ENCODE assay signal across 1 cellular context in the genomic region with DNA sequence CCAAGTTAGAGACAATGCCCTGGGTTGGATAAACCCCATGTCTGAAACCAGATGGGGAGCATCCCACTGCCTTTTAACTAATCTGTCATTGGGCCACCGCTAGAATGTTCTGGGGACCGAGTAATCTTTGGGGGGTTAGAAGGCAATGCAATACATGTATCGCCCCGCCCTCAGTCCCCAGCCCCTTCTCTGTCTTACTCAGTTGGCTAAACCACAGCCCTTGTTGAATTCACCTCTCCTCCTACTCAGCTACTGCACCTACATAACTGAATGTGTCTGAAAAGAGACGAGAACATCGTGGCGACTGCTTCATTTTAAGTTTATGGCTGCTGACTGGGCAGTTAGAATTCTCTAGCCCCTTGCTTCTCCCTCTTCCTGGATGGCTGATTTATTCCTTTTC.
TF ChIP-seq lines count a peak whose summit lies in the region.

No MANE protein-coding gene starts in this region.

TF ChIP-seq in GM12878, 131 proteins besides CTCF, POLR2A, EP300 and RAD21:
- peak; percentile 84 for TF ChIP-seq RUNX3 (IDR thresholded peaks at IDR 0.05; ENCODE audit: low read length)
- no peak for TF ChIP-seq SMAD5 (IDR thresholded peaks at IDR 0.05; ENCODE audit: low read depth)
- TF ChIP-seq BCL11A (IDR thresholded peaks at IDR 0.05; ENCODE audit: low read depth, low read length), result 0 out of 2 replicates have a peak, but pooled peaks have one; percentile 33
- TF ChIP-seq CBFB (IDR thresholded peaks at IDR 0.05; ENCODE audit: low read depth), result peak; percentile 20; the same call in 1 of the 2 replicates
- TF ChIP-seq CREB1 (IDR thresholded peaks at IDR 0.05; ENCODE audit: low read depth), result peak; percentile 40; the same call in 1 of the 2 replicates
- peak; percentile 30; the same call in 1 of the 2 replicates for TF ChIP-seq JUNB (IDR thresholded peaks at IDR 0.05)
- TF ChIP-seq MTA2 (IDR thresholded peaks at IDR 0.05; ENCODE audit: low read depth), result no peak; the same call in 1 of the 2 replicates
- no peak for TF ChIP-seq NBN (IDR thresholded peaks at IDR 0.05)
